ENCODE assay signal across 9 cellular contexts in the genomic region with DNA sequence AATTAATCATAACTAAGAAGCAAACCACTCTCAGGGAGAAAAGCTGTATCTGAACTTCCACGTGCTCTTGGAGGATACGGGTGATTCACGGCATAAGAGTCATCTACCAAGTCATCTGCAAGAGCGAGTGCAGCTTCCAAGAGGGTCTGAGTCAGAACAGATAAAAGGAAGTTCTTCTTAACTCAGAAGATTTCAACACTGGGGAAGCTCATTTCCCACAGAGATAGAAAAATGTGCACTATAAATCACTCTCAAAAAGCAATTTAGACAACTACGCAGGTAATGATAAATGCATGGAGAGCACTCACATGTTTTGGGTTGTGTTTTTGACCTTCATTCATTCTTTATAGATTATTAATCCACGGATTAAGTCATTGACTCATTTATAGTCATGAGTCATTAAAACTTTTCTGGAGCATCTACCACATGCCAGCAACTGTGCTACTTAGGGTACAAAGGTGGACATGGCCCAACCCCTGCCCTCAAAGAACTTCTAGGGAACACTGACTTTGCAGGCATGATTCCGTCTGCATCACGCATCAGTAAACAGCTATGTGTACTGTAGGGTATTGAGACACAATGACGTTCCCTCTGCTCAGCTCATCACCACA. TPM values are rescaled to one million over a fixed set of nuclear protein-coding genes. Genes with fewer than 3 reads are reported as not detected.
DNase-seq lines count a peak whose midpoint lies in the region; ATAC-seq and TF ChIP-seq lines count a peak whose summit lies in the region.
"Had no signal": no experiment of that assay in that cellular context is flagged by ENCODE, and none has a peak within 500 bp of the region (broad histone marks: within the 10 kb centered on the region; RNA-seq: fewer than 3 reads in every experiment).

No MANE protein-coding gene starts in this region.

- peaks cover 0 to 14% (median 0%) of the 10 kb centered on the region in 4 donors for H3K4me1 ChIP-seq in stomach

- in situ Hi-C loops in SK-MEL-5 (cut with HindIII; ENCODE audit: low pct_unique_long_range_greater_than_20kb, low sequenced_read_pairs), result no loop called here

- H3K4me3 ChIP-seq in fibroblast of mammary gland (ENCODE audit: control insufficient read depth, low read depth, low read length), result no peak overlapping the region
- no peak overlapping the region for H3K4me3 ChIP-seq in skin epidermis
- H3K4me3 ChIP-seq in stomach, result no peak overlapping the region

- no peaks in the 10 kb centered on the region for H3K36me3 Mint-ChIP-seq in activated T-cell treated with anti-CD3 and anti-CD28 coated beads, Interleukin-2, amount 50 U/mL, for 24 hours (ENCODE audit: low read depth)
- H3K36me3 Mint-ChIP-seq: CD4-positive, CD25-positive, alpha-beta regulatory T cell had no signal

- no peak for DNase-seq in activated T-cell treated with anti-CD3 and anti-CD28 coated beads, Interleukin-2, amount 50 U/mL, for 24 hours
- DNase-seq in activated T-cell treated with anti-CD3 and anti-CD28 coated beads, Interleukin-2, amount 50 U/mL, for 48 hours, result no peak
- DNase-seq in SK-MEL-5 (ENCODE audit: low read depth, low spot score), result peak; percentile 2
- peak; percentile 100 for DNase-seq in fibroblast of mammary gland (ENCODE audit: low read depth)
- DNase-seq in GM19240 (ENCODE audit: insufficient read length, low spot score), result no peak
- DNase-seq in stomach, result no peak
- DNase-seq: CD4-positive, CD25-positive, alpha-beta regulatory T cell had no signal

- no peaks in the 10 kb centered on the region for H3K9me3 Mint-ChIP-seq in activated T-cell treated with anti-CD3 and anti-CD28 coated beads, Interleukin-2, amount 50 U/mL, for 24 hours

- TF ChIP-seq CTCF in fibroblast of mammary gland (conservative IDR thresholded peaks at IDR 0.05; ENCODE audit: control insufficient read depth, insufficient read depth, low read depth, low read length) (no peak), stomach (IDR thresholded peaks at IDR 0.05) (no peak)

- peaks cover 3% of the 10 kb centered on the region for H3K27me3 Mint-ChIP-seq in activated T-cell treated with anti-CD3 and anti-CD28 coated beads, Interleukin-2, amount 50 U/mL, for 24 hours

- no peak for ATAC-seq in GM21515 (IDR thresholded peaks at IDR 0.05; ENCODE audit: unreplicated experiment)

- TF ChIP-seq EP300 in stomach (IDR thresholded peaks at IDR 0.05), result no peak

- intact Hi-C loops in stomach (cut with DNase I; ENCODE audit: low total_unique reads), result no loop called here

- TF ChIP-seq POLR2A in stomach (IDR thresholded peaks at IDR 0.05), result no peak

- peaks cover 17% of the 10 kb centered on the region for H3K4me1 Mint-ChIP-seq in activated T-cell treated with anti-CD3 and anti-CD28 coated beads, Interleukin-2, amount 50 U/mL, for 24 hours (ENCODE audit: low read depth)
- H3K4me1 Mint-ChIP-seq: CD4-positive, CD25-positive, alpha-beta regulatory T cell had no signal

- WGBS in stomach, 5 donors, result 56 to 71% (median 70%) methylated on average over 9 of the region's 9 CpGs

- H3K27me3 ChIP-seq in stomach, result no peaks in the 10 kb centered on the region

- peak overlapping the region; percentile 23 for H3K27ac Mint-ChIP-seq in activated T-cell treated with anti-CD3 and anti-CD28 coated beads, Interleukin-2, amount 50 U/mL, for 24 hours
- H3K27ac Mint-ChIP-seq: CD4-positive, CD25-positive, alpha-beta regulatory T cell had no signal

- H3K36me3 ChIP-seq in stomach, result no peaks in the 10 kb centered on the region

- peak overlapping the region in 16 of 21 experiments; percentile 17 to 81 (median 64) for H3K27ac ChIP-seq in skin epidermis
- H3K27ac ChIP-seq in stomach, result peak overlapping the region in 2 of 5 donors; percentile 54 to 70

- H3K4me3 Mint-ChIP-seq in activated T-cell treated with anti-CD3 and anti-CD28 coated beads, Interleukin-2, amount 50 U/mL, for 24 hours, result no peak overlapping the region
- H3K4me3 Mint-ChIP-seq: CD4-positive, CD25-positive, alpha-beta regulatory T cell had no signal

- no peaks in the 10 kb centered on the region for H3K9me3 ChIP-seq in stomach

RNA-seq across cellular contexts. Expression of a gene that starts 20.8 kb away (rescaled TPM):
- not detected in 2 replicates for total RNA-seq in SK-MEL-5 (2014; rRNA removed; shearing (Covaris generic))
- polyA plus RNA-seq in SK-MEL-5 (2015; cell fraction: cytosol; rRNA removed), result not detected in 2 replicates
- not detected in 2 replicates for polyA plus RNA-seq in SK-MEL-5 (2015; cell fraction: nucleus; rRNA removed)
- 10 to 100 TPM in 3 of 5 donors, 1 to 10 TPM in 1, not detected in 1; 5.3 to 38.4 (median 20.7) TPM for total RNA-seq in stomach
- polyA plus RNA-seq in stomach, result 1 to 10 TPM; 3.5 to 7.3 (median 3.9) TPM
- polyA plus RNA-seq: CD4-positive, CD25-positive, alpha-beta regulatory T cell had no signal

Comparison
In these comparisons a context has a peak if more than half of its experiments do, and no peak if none do; other contexts are left out.
1. DNase-seq: peak in SK-MEL-5 (single experiment) and fibroblast of mammary gland (single experiment); none in activated T-cell treated with anti-CD3 and anti-CD28 coated beads, Interleukin-2, amount 50 U/mL, for 24 hours (single experiment), activated T-cell treated with anti-CD3 and anti-CD28 coated beads, Interleukin-2, amount 50 U/mL, for 48 hours (0 of 2), GM19240 (single experiment) and stomach (single experiment).